In the genomic region with DNA sequence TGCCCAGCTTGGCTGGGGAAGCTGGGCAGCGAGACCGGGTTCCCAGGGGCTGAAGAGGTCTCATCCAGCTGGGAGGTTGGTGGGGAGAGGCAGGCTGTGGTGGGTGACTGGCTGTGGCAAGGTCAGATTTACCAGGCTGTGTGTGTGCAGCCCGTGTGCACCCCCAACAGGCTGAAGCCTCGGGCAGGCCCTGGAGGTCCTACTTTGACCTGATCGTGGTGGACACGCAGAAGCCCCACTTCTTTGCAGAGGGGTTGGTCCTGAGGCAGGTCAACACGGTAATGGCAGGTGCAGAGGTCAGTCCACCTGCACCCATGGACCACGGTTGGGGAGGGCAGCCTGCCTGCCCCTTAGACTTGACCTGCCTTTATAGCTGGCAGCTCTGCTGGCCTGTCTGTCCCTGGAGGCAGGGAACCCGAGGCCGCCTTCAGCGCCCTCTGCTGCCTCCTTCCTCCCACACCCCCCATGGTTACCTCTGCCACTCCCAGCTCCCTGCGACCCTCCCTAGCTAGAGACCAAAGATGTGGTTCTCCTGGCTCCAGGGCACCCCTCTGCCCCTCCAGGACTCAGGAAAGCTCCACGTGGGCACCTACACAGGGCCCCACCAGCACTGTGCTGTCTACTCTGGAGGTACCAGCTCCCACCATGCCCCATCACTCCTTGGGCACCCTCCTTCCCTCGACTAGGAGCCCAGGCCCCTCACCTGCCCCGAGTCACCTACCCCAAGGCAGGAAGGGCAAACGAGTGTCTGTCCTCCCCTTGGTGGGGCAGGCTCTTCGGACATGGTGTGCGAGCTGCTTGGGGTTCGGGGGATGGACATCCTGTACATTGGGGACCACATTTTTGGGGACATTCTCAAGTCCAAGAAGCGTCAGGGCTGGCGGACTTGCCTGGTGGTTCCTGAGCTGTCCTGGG, we compare ENCODE assay signal across 8 cellular contexts. TPM values are rescaled to one million over a fixed set of nuclear protein-coding genes. Genes with fewer than 3 reads are reported as not detected.
A peak's percentile ranks its signal among the peaks of the same experiment; 100 is the strongest.
DNase-seq lines count a peak whose midpoint lies in the region; ATAC-seq and TF ChIP-seq lines count a peak whose summit lies in the region.
"Had no signal": no experiment of that assay in that cellular context is flagged by ENCODE, and none has a peak within 500 bp of the region (broad histone marks: within the 10 kb centered on the region; RNA-seq: fewer than 3 reads in every experiment).

No MANE protein-coding gene starts in this region.

- no peak for TF ChIP-seq EP300 in Ishikawa (IDR thresholded peaks at IDR 0.05; ENCODE audit: borderline replicate concordance)
- TF ChIP-seq EP300 in ovary (IDR thresholded peaks at IDR 0.05): no peak

- H3K27ac ChIP-seq in WERI-Rb-1 (no peak overlapping the region), ovary (no peak overlapping the region)

- intact Hi-C loops in mucosa of descending colon (cut with DNase I, micrococcal nuclease): loop anchor here (5.0 to 10.0 kb wide), 2 partner anchors 100 to 128 kb away; no protein-coding TSS in a partner anchor
- intact Hi-C loops in ovary (cut with DNase I): loop anchor here in 2 of 4 donors (5.0 to 10.0 kb wide), 2 partner anchors 100 to 123 kb away; no protein-coding TSS in a partner anchor

- TF ChIP-seq CTCF in WERI-Rb-1 (IDR thresholded peaks at IDR 0.05; ENCODE audit: low read depth, low read length) (peak; percentile 59), mucosa of descending colon (IDR thresholded peaks at IDR 0.05) (no peak), ovary (IDR thresholded peaks at IDR 0.05) (no peak)

- H3K36me3 ChIP-seq in WERI-Rb-1 (no peaks in the 10 kb centered on the region), mucosa of descending colon (ENCODE audit: low read depth) (no peaks in the 10 kb centered on the region), ovary (no peaks in the 10 kb centered on the region)

- no peaks in the 10 kb centered on the region for H3K4me1 ChIP-seq in mucosa of descending colon (ENCODE audit: low read depth)
- H3K4me1 ChIP-seq in ovary (ENCODE audit: insufficient read depth): no peaks in the 10 kb centered on the region

- H3K27me3 ChIP-seq in WERI-Rb-1 (ENCODE audit: insufficient read depth, low read depth, severe bottlenecking) (no peaks in the 10 kb centered on the region), ovary (no peaks in the 10 kb centered on the region)

- ATAC-seq in mucosa of descending colon (peak; percentile 12), HG02840 (IDR thresholded peaks at IDR 0.05; ENCODE audit: low FRiP score, unreplicated experiment) (no peak)

- peak; percentile 51 for DNase-seq in GM03348 (ENCODE audit: low spot score)
- peak; percentile 46 for DNase-seq in WERI-Rb-1
- no peak for DNase-seq in mucosa of descending colon
- no peak for DNase-seq in NCI-H146 treated with DMSO at 0.1 percent for 48 hours (lab: John Stamatoyannopoulos, UW; ENCODE audit: unreplicated experiment)
- no peak for DNase-seq in ovary
- DNase-seq: NCI-H446 treated with DMSO at 0.1 percent for 48 hours had no signal

- peak; percentile 11; the same call in 1 of the 2 replicates for TF ChIP-seq RAD21 in Ishikawa (IDR thresholded peaks at IDR 0.05; ENCODE audit: low read depth)

- TF ChIP-seq POLR2A in ovary (IDR thresholded peaks at IDR 0.05): no peak

- H3K4me3 ChIP-seq in WERI-Rb-1 (ENCODE audit: low read depth, low read length) (no peak overlapping the region), mucosa of descending colon (no peak overlapping the region), ovary (no peak overlapping the region)

- 79 to 84% (median 83%) methylated on average over 19 to 21 of the region's 21 CpGs for WGBS in ovary, 3 donors

- no peaks in the 10 kb centered on the region for H3K9me3 ChIP-seq in WERI-Rb-1 (ENCODE audit: severe bottlenecking)
- H3K9me3 ChIP-seq in mucosa of descending colon: no peaks in the 10 kb centered on the region
- no peaks in the 10 kb centered on the region for H3K9me3 ChIP-seq in ovary

TF ChIP-seq in Ishikawa, 13 proteins besides CTCF, POLR2A, EP300 and RAD21:
- TF ChIP-seq EGR1 (IDR thresholded peaks at IDR 0.05) (no peak), TAF1 (IDR thresholded peaks at IDR 0.05; ENCODE audit: low read depth) (no peak), NFIC (IDR thresholded peaks at IDR 0.05) (no peak), CREB1 (IDR thresholded peaks at IDR 0.05; ENCODE audit: low read depth) (no peak), ZBTB7A (IDR thresholded peaks at IDR 0.05; ENCODE audit: low read depth) (no peak), YY1 (IDR thresholded peaks at IDR 0.05; ENCODE audit: low read depth) (no peak), TCF12 (IDR thresholded peaks at IDR 0.05; ENCODE audit: low read depth) (no peak), TEAD4 (IDR thresholded peaks at IDR 0.05) (no peak)
- TF ChIP-seq, protein P1, sequence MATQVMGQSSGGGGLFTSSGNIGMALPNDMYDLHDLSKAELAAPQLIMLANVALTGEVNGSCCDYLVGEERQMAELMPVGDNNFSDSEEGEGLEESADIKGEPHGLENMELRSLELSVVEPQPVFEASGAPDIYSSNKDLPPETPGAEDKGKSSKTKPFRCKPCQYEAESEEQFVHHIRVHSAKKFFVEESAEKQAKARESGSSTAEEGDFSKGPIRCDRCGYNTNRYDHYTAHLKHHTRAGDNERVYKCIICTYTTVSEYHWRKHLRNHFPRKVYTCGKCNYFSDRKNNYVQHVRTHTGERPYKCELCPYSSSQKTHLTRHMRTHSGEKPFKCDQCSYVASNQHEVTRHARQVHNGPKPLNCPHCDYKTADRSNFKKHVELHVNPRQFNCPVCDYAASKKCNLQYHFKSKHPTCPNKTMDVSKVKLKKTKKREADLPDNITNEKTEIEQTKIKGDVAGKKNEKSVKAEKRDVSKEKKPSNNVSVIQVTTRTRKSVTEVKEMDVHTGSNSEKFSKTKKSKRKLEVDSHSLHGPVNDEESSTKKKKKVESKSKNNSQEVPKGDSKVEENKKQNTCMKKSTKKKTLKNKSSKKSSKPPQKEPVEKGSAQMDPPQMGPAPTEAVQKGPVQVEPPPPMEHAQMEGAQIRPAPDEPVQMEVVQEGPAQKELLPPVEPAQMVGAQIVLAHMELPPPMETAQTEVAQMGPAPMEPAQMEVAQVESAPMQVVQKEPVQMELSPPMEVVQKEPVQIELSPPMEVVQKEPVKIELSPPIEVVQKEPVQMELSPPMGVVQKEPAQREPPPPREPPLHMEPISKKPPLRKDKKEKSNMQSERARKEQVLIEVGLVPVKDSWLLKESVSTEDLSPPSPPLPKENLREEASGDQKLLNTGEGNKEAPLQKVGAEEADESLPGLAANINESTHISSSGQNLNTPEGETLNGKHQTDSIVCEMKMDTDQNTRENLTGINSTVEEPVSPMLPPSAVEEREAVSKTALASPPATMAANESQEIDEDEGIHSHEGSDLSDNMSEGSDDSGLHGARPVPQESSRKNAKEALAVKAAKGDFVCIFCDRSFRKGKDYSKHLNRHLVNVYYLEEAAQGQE (IDR thresholded peaks at IDR 0.05; ENCODE audit: low read depth): no peak
TF ChIP-seq in Ishikawa: peak in this region for 0.

RNA-seq across cellular contexts. Expression of a gene that starts 4.0 kb away (rescaled TPM):
- total RNA-seq in mucosa of descending colon: not detected
- not detected for total RNA-seq in ovary
- not detected for polyA plus RNA-seq in ovary

RNA-seq across cellular contexts. Expression of a gene that starts 39.5 kb away (rescaled TPM):
- 1 to 10 TPM; 1.2 to 9.5 (median 2.8) TPM for total RNA-seq in mucosa of descending colon
- 1 to 10 TPM in 1 of 7 donors, under 1 TPM in 3, not detected in 3; 0.11 to 1.4 (median 0.14) TPM for total RNA-seq in ovary
- polyA plus RNA-seq in ovary: 1 to 10 TPM in 1 of 2 donors, under 1 TPM in 1; 0.15 to 1.3 TPM

RNA-seq across cellular contexts. Expression of a gene that starts 59.4 kb away (rescaled TPM):
- total RNA-seq in mucosa of descending colon (not detected), ovary (under 1 TPM in 4 of 7 donors, not detected in 3; 0.10 to 0.69 (median 0.20) TPM)
- polyA plus RNA-seq in ovary: under 1 TPM in 1 of 2 donors, not detected in 1; 0.07 TPM

Comparison
In these comparisons a context has a peak if more than half of its experiments do, and no peak if none do; other contexts are left out.
1. DNase-seq: peak in GM03348 (single experiment) and WERI-Rb-1 (single experiment); none in mucosa of descending colon (0 of 3), NCI-H146 treated with DMSO at 0.1 percent for 48 hours (single experiment) and ovary (0 of 5).